ENCODE assay signal across 18 cellular contexts in the genomic region with DNA sequence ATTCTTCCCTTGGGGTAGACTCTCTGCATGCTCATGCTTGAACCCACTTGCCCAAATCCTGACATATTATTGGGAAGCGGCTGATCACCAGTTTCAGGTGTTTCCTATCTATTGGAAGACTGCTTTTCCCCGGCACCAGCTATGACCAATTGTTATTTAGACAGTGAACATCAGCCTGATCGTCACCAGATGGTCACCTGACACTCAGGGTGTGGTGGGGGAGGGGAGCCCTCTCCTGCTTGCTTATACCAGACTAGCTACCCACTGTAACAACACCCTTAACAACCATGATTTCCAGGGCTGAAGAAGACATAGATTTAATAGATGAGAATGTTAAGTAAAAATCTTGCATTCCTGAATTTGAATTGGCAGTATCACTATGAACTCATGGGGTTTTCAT. TPM values are rescaled to one million over a fixed set of nuclear protein-coding genes. Genes with fewer than 3 reads are reported as not detected.
A peak's percentile ranks its signal among the peaks of the same experiment; 100 is the strongest.
DNase-seq lines count a peak whose midpoint lies in the region; ATAC-seq, FAIRE-seq and TF ChIP-seq lines count a peak whose summit lies in the region.
"Had no signal": no experiment of that assay in that cellular context is flagged by ENCODE, and none has a peak within 500 bp of the region (broad histone marks: within the 10 kb centered on the region; RNA-seq: fewer than 3 reads in every experiment).

No MANE protein-coding gene starts in this region.

- no peaks in the 10 kb centered on the region for H3K23me2 ChIP-seq in H1 (ENCODE audit: low read depth, low read length)

- H2BK5ac ChIP-seq in H1 (ENCODE audit: low read depth, low read length): no peak overlapping the region

- no peaks in the 10 kb centered on the region for H3K79me2 ChIP-seq in H1 (ENCODE audit: control insufficient read depth in 1 of 2, insufficient read depth in 2 of 2, low read length in 2 of 2)
- no peaks in the 10 kb centered on the region for H3K79me2 ChIP-seq in osteoblast (ENCODE audit: insufficient read depth, low read length)

- H2BK120ac ChIP-seq in H1 (replicated peaks; ENCODE audit: low read depth, low read length): no peak overlapping the region

- 81% methylated on average over 3 of the region's 3 CpGs; no CpG with 5 or more reads in 1 of the 2 experiments for WGBS in H1 (ENCODE audit: extremely low coverage in 1 of 2, insufficient coverage in 1 of 2, insufficient read length in 1 of 2, insufficient replicate concordance in 2 of 2, low coverage in 1 of 2, low lambda C conversion rate in 2 of 2, missing lambda C conversion rate in 1 of 2), 2 experiments
- whole genome bisulfite sequencing in thyroid gland, 2 donors: 55 to 61% methylated on average over 3 of the region's 3 CpGs

- no peak for TF ChIP-seq EP300 in H1 (IDR thresholded peaks at IDR 0.05; ENCODE audit: borderline replicate concordance in 1 of 2, low read depth in 2 of 2, low read length in 2 of 2)

- no peaks in the 10 kb centered on the region for H3K9me3 ChIP-seq in H1 (ENCODE audit: insufficient read depth in 2 of 2, low read depth in 1 of 2, low read length in 1 of 2)
- no peaks in the 10 kb centered on the region for H3K9me3 ChIP-seq in thyroid gland
- no peaks in the 10 kb centered on the region for H3K9me3 ChIP-seq in osteoblast (ENCODE audit: low read depth, low read length)
- H3K9me3 ChIP-seq: BLaER1 treated with 17β-estradiol and CSF1 and Interleukin-3, amounts not matched to agents 10 nM and 100 nM; HAP-1 had no signal

- no peak for TF ChIP-seq RAD21 in H1 (IDR thresholded peaks at IDR 0.05 in 1 of 2, conservative IDR thresholded peaks at IDR 0.05 in 1 of 2; ENCODE audit: low read depth in 2 of 2, low read length in 2 of 2)

- CTCF ChIA-PET in H1 (lab: Charles Lee; ENCODE audit: partially characterized antibody): interaction anchor here (0.5 to 1.3 kb wide), 3 partner anchors 22 to 73 kb away, joined by 3 to 5 read pairs (median 4); no protein-coding TSS in a partner anchor

- no peak overlapping the region for H4K8ac ChIP-seq in H1 (ENCODE audit: extremely low read depth, insufficient read depth, low read length)

- H3K4me3 ChIP-seq in H1 (ENCODE audit: extremely low read depth in 1 of 4, insufficient read depth in 2 of 4, low read depth in 3 of 4, low read length in 4 of 4): no peak overlapping the region
- H3K4me3 ChIP-seq in thyroid gland (replicated peaks in 1 of 3): no peak overlapping the region
- no peak overlapping the region for H3K4me3 ChIP-seq in osteoblast (ENCODE audit: insufficient read depth, low read length)
- H3K4me3 ChIP-seq: BLaER1 treated with 17β-estradiol and CSF1 and Interleukin-3, amounts not matched to agents 10 nM and 100 nM; GM12878; GM23248; HAP-1 had no signal

- H3K56ac ChIP-seq in H1 (replicated peaks; ENCODE audit: insufficient read length, low read depth, low read length): no peak overlapping the region

- H4K20me1 ChIP-seq in H1 (replicated peaks in 1 of 2; ENCODE audit: control insufficient read depth in 1 of 2, insufficient read depth in 2 of 2, low read length in 2 of 2) (no peaks in the 10 kb centered on the region), osteoblast (ENCODE audit: insufficient read depth, low read length) (no peaks in the 10 kb centered on the region)
- H4K20me1 ChIP-seq: BLaER1 treated with 17β-estradiol and CSF1 and Interleukin-3, amounts not matched to agents 10 nM and 100 nM had no signal

- ATAC-seq in Right ventricle myocardium inferior: no peak
- ATAC-seq: GM12878 had no signal

- no peak overlapping the region for H4K5ac ChIP-seq in H1 (ENCODE audit: insufficient read length, low read depth, low read length)

- FAIRE-seq in H1 (lab: Jason Lieb, UNC): no peak
- FAIRE-seq: GM12878, GM18507, HTR-8/SVneo had no signal

- H2AFZ ChIP-seq in H1 (ENCODE audit: low read length): peak overlapping the region; percentile 89
- no peak overlapping the region for H2AFZ ChIP-seq in osteoblast (ENCODE audit: low read length)
- H2AFZ ChIP-seq: GM23248 had no signal

- no peak overlapping the region for H3K9ac ChIP-seq in H1 (replicated peaks in 1 of 4; ENCODE audit: extremely low read depth in 1 of 4, low read depth in 3 of 4, low read length in 3 of 4)
- H3K9ac ChIP-seq: BLaER1 treated with 17β-estradiol and CSF1 and Interleukin-3, amounts not matched to agents 10 nM and 100 nM; GM23248 had no signal

- H3K36me3 ChIP-seq in H1 (ENCODE audit: control insufficient read depth in 2 of 4, insufficient read depth in 4 of 4, low read length in 3 of 4) (no peaks in the 10 kb centered on the region), thyroid gland (no peaks in the 10 kb centered on the region), osteoblast (ENCODE audit: insufficient read depth, low read length) (no peaks in the 10 kb centered on the region)
- H3K36me3 ChIP-seq: BLaER1 treated with 17β-estradiol and CSF1 and Interleukin-3, amounts not matched to agents 10 nM and 100 nM; HAP-1 had no signal

- TF ChIP-seq POLR2A in H1 (IDR thresholded peaks at IDR 0.05; ENCODE audit: control extremely low read depth in 1 of 2, low read depth in 2 of 2, low read length in 2 of 2) (no peak), thyroid gland (IDR thresholded peaks at IDR 0.05) (no peak)

- H3K4ac ChIP-seq in H1 (replicated peaks; ENCODE audit: insufficient read length, low read depth, low read length): no peak overlapping the region

- no peak overlapping the region for H2BK20ac ChIP-seq in H1 (ENCODE audit: low read length)

- POLR2A ChIA-PET in H1 (lab: Charles Lee; ENCODE audit: partially characterized antibody): no interaction called here

- H2AK5ac ChIP-seq in H1 (ENCODE audit: low read depth, low read length): no peak overlapping the region

- H3K4me2 ChIP-seq in H1 (ENCODE audit: insufficient read depth in 1 of 2, low read depth in 2 of 2, low read length in 2 of 2) (no peak overlapping the region), osteoblast (ENCODE audit: insufficient read depth, low read length) (no peak overlapping the region)
- H3K4me2 ChIP-seq: BLaER1 treated with 17β-estradiol and CSF1 and Interleukin-3, amounts not matched to agents 10 nM and 100 nM had no signal

- no peaks in the 10 kb centered on the region for H3K79me1 ChIP-seq in H1 (ENCODE audit: low read depth, low read length)

- intact Hi-C loops in thyroid gland (cut with DNase I): no loop called here
- intact Hi-C loops in Right ventricle myocardium inferior (cut with DNase I): no loop called here
- intact Hi-C loops in posterior cingulate gyrus (cut with DNase I): no loop called here

- peaks cover 0 to 3% (median 2%) of the 10 kb centered on the region in 4 experiments; a peak in 1 of 7 replicates for H3K4me1 ChIP-seq in H1 (replicated peaks in 1 of 4; ENCODE audit: control insufficient read depth in 3 of 4, insufficient read depth in 4 of 4, low read length in 3 of 4)
- no peaks in the 10 kb centered on the region for H3K4me1 ChIP-seq in thyroid gland
- H3K4me1 ChIP-seq in osteoblast (ENCODE audit: insufficient read depth, low read length): no peaks in the 10 kb centered on the region
- H3K4me1 ChIP-seq: BLaER1 treated with 17β-estradiol and CSF1 and Interleukin-3, amounts not matched to agents 10 nM and 100 nM; HAP-1 had no signal

- H3K27me3 ChIP-seq in H1 (replicated peaks in 1 of 4; ENCODE audit: control insufficient read depth in 3 of 4, extremely low read depth in 1 of 4, insufficient read depth in 3 of 4, low read length in 3 of 4) (no peaks in the 10 kb centered on the region), thyroid gland (no peaks in the 10 kb centered on the region), osteoblast (ENCODE audit: insufficient read depth, low read length) (no peaks in the 10 kb centered on the region)
- H3K27me3 ChIP-seq: BLaER1 treated with 17β-estradiol and CSF1 and Interleukin-3, amounts not matched to agents 10 nM and 100 nM had no signal

- H3K18ac ChIP-seq in H1 (ENCODE audit: extremely low read depth, low read length): no peak overlapping the region

- no peak overlapping the region for H3K14ac ChIP-seq in H1 (ENCODE audit: insufficient read length)

- no peak overlapping the region for H2BK15ac ChIP-seq in H1 (ENCODE audit: low read length)

- H2BK12ac ChIP-seq in H1 (ENCODE audit: low read depth, low read length): no peak overlapping the region

- no peak overlapping the region for H3K23ac ChIP-seq in H1 (ENCODE audit: insufficient read length)

- DNase-seq in NCI-H82 (lab: John Stamatoyannopoulos, UW) (peak; percentile 28), NCI-H82 treated with DMSO at 0.1 percent for 48 hours (lab: John Stamatoyannopoulos, UW; ENCODE audit: unreplicated experiment) (no peak), NCI-H2171 treated with DMSO at 0.1 percent for 48 hours (lab: John Stamatoyannopoulos, UW) (peak; percentile 28), H1 (ENCODE audit: low read depth in 1 of 2, low spot score in 2 of 2) (no peak), thyroid gland (peak; percentile 8 to 17), Right ventricle myocardium inferior (ENCODE audit: missing footprints) (no peak), posterior cingulate gyrus (no peak), osteoblast (ENCODE audit: insufficient read length, low spot score, missing footprints) (no peak)
- DNase-seq: 8988T; AML-193; CD4-positive, CD25-positive, alpha-beta regulatory T cell; DMS53; GM23248 had no signal

- H3K27ac ChIP-seq in H1 (ENCODE audit: low read depth, low read length) (no peak overlapping the region), thyroid gland (no peak overlapping the region), osteoblast (ENCODE audit: low read depth, low read length) (no peak overlapping the region)
- H3K27ac ChIP-seq: BLaER1 treated with 17β-estradiol and CSF1 and Interleukin-3, amounts not matched to agents 10 nM and 100 nM; GM23248 had no signal

- TF ChIP-seq CTCF in H1 (IDR thresholded peaks at IDR 0.05; ENCODE audit: control extremely low read depth in 1 of 3, insufficient read depth in 1 of 3, low read depth in 1 of 3, low read length in 3 of 3): no peak
- TF ChIP-seq CTCF in thyroid gland (IDR thresholded peaks at IDR 0.05): no peak
- TF ChIP-seq CTCF in osteoblast (IDR thresholded peaks at IDR 0.05; ENCODE audit: extremely low read depth, low read depth, low read length): no peak

- no peak overlapping the region for H4K91ac ChIP-seq in H1 (replicated peaks; ENCODE audit: insufficient read length, low read length)

TF ChIP-seq in H1, 55 proteins besides CTCF, POLR2A, EP300 and RAD21 (continues in another document):
- TF ChIP-seq SIN3A (conservative IDR thresholded peaks at IDR 0.05 in 1 of 2, IDR thresholded peaks at IDR 0.05 in 1 of 2; ENCODE audit: low read depth in 1 of 2, low read length in 2 of 2) (no peak), POU5F1 (IDR thresholded peaks at IDR 0.05; ENCODE audit: low read depth, low read length) (no peak)

RNA-seq across cellular contexts. Expression of a gene that starts 44.3 kb away (rescaled TPM):
- total RNA-seq in H1 (2021; fragmentation: NEBNext Ultra II Directional; extraction: Animal tissue kit (Norgen Biotek cat#: 25700)): 1.7 and 2.0 TPM in 2 replicates
- polyA plus RNA-seq in H1 (2011; rRNA removed): 1.2 and 1.7 TPM in 2 replicates
- 2.2 TPM for polyA plus RNA-seq in H1 (2011; cell fraction: cytosol; rRNA removed)
- 1.6 TPM for polyA plus RNA-seq in H1 (2011; cell fraction: nucleus; rRNA removed)
- 0.96 to 1.7 TPM (median 1.3 TPM) in 4 replicates for polyA plus RNA-seq in H1 (2012, experiment 1 of 2)
- polyA plus RNA-seq in H1 (2012, experiment 2 of 2): 0.79 TPM
- 2.4 TPM for polyA plus RNA-seq in H1 (2013, experiment 1 of 2)
- 1.4 TPM for polyA plus RNA-seq in H1 (2013, experiment 2 of 2)
- 1.9 and 3.0 TPM in 2 replicates for polyA minus RNA-seq in H1 (2011; rRNA and poly(A)+ RNA removed)
- 0.88 TPM for polyA minus RNA-seq in H1 (2011; cell fraction: cytosol; rRNA and poly(A)+ RNA removed)
- 8.3 TPM for polyA minus RNA-seq in H1 (2011; cell fraction: nucleus; rRNA and poly(A)+ RNA removed)
- 10 to 100 TPM in 2 of 4 donors, 1 to 10 TPM in 2; 9.4 to 15.8 (median 10.2) TPM for total RNA-seq in thyroid gland
- total RNA-seq in Right ventricle myocardium inferior: 2.1 TPM
- total RNA-seq in osteoblast: 11.6 and 12.1 TPM in 2 replicates

Comparison
In these comparisons a context has a peak if more than half of its experiments do, and no peak if none do; other contexts are left out.
1. DNase-seq: peak in NCI-H82 (single experiment), NCI-H2171 treated with DMSO at 0.1 percent for 48 hours (single experiment) and thyroid gland (2 of 2); none in NCI-H82 treated with DMSO at 0.1 percent for 48 hours (single experiment), H1 (0 of 2), Right ventricle myocardium inferior (single experiment), posterior cingulate gyrus (0 of 10) and osteoblast (single experiment).